1 cellular context compared by ENCODE assay signal in the genomic region with DNA sequence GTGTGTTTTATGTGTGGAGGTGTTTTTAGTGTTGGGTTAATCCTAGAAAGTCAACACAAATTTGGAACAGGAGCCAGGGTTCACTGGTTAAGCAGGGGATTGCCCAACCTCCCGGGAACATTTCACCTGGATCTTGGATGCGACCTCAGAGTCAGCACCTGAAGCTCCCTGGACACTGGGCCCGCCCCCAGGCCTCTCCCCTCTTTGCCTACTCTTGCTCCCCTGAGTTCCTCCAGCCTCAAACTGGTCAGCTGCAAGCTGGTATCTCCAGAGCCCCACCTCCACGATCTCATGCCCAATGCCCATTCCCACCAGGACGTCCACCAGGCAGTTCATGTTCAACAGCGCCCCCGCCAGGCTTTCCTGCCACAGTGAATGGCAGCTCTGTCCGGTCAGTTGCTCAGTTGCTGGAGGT.
TF ChIP-seq lines count a peak whose summit lies in the region.

No MANE protein-coding gene starts in this region.

TF ChIP-seq in K562, 482 proteins besides CTCF, POLR2A, EP300 and RAD21:
- TF ChIP-seq, protein P1, sequence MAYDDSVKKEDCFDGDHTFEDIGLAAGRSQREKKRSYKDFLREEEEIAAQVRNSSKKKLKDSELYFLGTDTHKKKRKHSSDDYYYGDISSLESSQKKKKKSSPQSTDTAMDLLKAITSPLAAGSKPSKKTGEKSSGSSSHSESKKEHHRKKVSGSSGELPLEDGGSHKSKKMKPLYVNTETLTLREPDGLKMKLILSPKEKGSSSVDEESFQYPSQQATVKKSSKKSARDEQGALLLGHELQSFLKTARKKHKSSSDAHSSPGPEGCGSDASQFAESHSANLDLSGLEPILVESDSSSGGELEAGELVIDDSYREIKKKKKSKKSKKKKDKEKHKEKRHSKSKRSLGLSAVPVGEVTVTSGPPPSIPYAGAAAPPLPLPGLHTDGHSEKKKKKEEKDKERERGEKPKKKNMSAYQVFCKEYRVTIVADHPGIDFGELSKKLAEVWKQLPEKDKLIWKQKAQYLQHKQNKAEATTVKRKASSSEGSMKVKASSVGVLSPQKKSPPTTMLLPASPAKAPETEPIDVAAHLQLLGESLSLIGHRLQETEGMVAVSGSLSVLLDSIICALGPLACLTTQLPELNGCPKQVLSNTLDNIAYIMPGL (CRISPR knock-in tag; IDR thresholded peaks at IDR 0.05): no peak
- no peak for TF ChIP-seq POLR2AphosphoS5 (IDR thresholded peaks at IDR 0.05; ENCODE audit: control insufficient read depth, insufficient read depth, low read depth, low read length)
- TF ChIP-seq CEBPB (tag; IDR thresholded peaks at IDR 0.05): no peak
- TF ChIP-seq ZC3H11A (IDR thresholded peaks at IDR 0.05; ENCODE audit: low read depth, low read length): no peak
- TF ChIP-seq LARP7 (IDR thresholded peaks at IDR 0.05): no peak
- TF ChIP-seq PYGO2 (tag; IDR thresholded peaks at IDR 0.05): no peak
- no peak for TF ChIP-seq ARID1B (IDR thresholded peaks at IDR 0.05)
- TF ChIP-seq JUNB (CRISPR knock-in tag; conservative IDR thresholded peaks at IDR 0.05): no peak
- TF ChIP-seq ZNF445 (CRISPR knock-in tag; IDR thresholded peaks at IDR 0.05; ENCODE audit: low read depth): no peak
- no peak for TF ChIP-seq TAF9B (IDR thresholded peaks at IDR 0.05; ENCODE audit: partially characterized antibody)
- TF ChIP-seq, protein P2, sequence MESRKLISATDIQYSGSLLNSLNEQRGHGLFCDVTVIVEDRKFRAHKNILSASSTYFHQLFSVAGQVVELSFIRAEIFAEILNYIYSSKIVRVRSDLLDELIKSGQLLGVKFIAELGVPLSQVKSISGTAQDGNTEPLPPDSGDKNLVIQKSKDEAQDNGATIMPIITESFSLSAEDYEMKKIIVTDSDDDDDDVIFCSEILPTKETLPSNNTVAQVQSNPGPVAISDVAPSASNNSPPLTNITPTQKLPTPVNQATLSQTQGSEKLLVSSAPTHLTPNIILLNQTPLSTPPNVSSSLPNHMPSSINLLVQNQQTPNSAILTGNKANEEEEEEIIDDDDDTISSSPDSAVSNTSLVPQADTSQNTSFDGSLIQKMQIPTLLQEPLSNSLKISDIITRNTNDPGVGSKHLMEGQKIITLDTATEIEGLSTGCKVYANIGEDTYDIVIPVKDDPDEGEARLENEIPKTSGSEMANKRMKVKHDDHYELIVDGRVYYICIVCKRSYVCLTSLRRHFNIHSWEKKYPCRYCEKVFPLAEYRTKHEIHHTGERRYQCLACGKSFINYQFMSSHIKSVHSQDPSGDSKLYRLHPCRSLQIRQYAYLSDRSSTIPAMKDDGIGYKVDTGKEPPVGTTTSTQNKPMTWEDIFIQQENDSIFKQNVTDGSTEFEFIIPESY (CRISPR knock-in tag; IDR thresholded peaks at IDR 0.05): no peak
- TF ChIP-seq, protein P3, sequence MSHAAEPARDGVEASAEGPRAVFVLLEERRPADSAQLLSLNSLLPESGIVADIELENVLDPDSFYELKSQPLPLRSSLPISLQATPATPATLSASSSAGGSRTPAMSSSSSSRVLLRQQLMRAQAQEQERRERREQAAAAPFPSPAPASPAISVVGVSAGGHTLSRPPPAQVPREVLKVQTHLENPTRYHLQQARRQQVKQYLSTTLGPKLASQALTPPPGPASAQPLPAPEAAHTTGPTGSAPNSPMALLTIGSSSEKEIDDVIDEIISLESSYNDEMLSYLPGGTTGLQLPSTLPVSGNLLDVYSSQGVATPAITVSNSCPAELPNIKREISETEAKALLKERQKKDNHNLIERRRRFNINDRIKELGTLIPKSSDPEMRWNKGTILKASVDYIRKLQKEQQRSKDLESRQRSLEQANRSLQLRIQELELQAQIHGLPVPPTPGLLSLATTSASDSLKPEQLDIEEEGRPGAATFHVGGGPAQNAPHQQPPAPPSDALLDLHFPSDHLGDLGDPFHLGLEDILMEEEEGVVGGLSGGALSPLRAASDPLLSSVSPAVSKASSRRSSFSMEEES (CRISPR knock-in tag; IDR thresholded peaks at IDR 0.05): no peak
- TF ChIP-seq CHD2 (IDR thresholded peaks at IDR 0.05; ENCODE audit: low read depth, low read length): no peak
- TF ChIP-seq HDAC1 (IDR thresholded peaks at IDR 0.05): no peak
- TF ChIP-seq ETV6 (IDR thresholded peaks at IDR 0.05; ENCODE audit: borderline replicate concordance in 1 of 2, low read depth in 2 of 2, low read length in 1 of 2): no peak
- no peak for TF ChIP-seq ETV6 (CRISPR knock-in tag; IDR thresholded peaks at IDR 0.05; ENCODE audit: borderline replicate concordance)
- no peak for TF ChIP-seq CBX2 (IDR thresholded peaks at IDR 0.05; ENCODE audit: insufficient read depth, low read length, poor library complexity, severe bottlenecking)
- TF ChIP-seq SMARCA4 (IDR thresholded peaks at IDR 0.05): no peak
- TF ChIP-seq PTRF (tag; IDR thresholded peaks at IDR 0.05): no peak
TF ChIP-seq in K562: peak in this region for 0.
